1 cellular context compared by ENCODE assay signal in the genomic region with DNA sequence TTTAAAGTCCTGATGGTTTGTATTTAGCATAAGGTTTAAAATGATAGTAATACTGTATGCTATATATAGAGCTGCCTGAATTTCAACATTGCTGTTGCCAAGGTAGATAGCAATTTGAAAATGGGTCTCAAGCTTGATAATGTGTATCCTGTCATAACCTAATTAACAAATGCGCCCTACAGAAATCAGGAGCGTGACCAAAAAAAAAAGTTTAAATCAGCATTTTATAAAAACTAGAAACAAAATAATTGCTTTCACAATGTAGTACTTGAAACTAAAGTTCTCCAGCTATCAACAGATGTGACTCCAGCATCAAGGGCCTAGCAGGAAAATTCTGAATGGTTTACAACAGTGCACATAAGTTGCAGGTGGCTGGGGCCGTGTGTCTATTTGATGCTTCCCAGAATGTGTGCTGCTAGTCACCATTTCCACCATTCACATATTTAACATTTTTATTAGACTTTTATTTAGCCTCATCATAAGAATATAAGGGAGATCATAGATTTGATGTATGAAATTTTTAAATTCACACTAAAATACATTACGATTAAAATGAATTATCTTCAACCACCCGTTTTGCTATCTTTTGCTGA.
TF ChIP-seq lines count a peak whose summit lies in the region.

No MANE protein-coding gene starts in this region.

TF ChIP-seq in H1, 55 proteins besides CTCF, POLR2A, EP300 and RAD21:
- TF ChIP-seq BACH1 (IDR thresholded peaks at IDR 0.05; ENCODE audit: low read length): no peak
- peak; percentile 69; the same call in 1 of the 2 replicates for TF ChIP-seq POLR2AphosphoS5 (IDR thresholded peaks at IDR 0.05; ENCODE audit: low read depth, low read length)
- no peak for TF ChIP-seq JUN (IDR thresholded peaks at IDR 0.05; ENCODE audit: low read depth, low read length)
